Comparison of ENCODE assay signal across 30 cellular contexts in the genomic region with DNA sequence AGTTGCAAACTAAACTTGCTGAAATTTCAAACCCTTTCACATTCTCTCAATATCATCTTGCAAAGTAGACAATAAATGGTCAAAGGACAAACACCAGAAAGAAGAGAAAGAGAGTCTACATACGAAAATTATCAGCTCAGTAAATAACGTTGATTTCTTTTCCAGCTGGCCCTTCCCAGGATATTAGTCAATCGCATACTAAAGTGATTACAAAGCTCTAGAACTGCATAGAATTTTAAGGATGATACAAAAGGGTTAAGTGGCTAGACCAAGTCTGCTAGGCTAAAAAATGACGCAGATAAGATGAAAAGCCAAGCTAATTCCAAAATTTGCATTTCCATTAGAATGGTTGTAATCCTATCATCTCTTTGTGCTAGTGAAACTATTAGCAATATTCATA.
A peak's percentile ranks its signal among the peaks of the same experiment; 100 is the strongest.
DNase-seq lines count a peak whose midpoint lies in the region; ATAC-seq, FAIRE-seq and TF ChIP-seq lines count a peak whose summit lies in the region.
"Had no signal": no experiment of that assay in that cellular context is flagged by ENCODE, and none has a peak within 500 bp of the region (broad histone marks: within the 10 kb centered on the region; RNA-seq: fewer than 3 reads in every experiment).

No MANE protein-coding gene starts in this region.

- no peaks in the 10 kb centered on the region for H3K9me3 ChIP-seq in breast epithelium
- H3K9me3 ChIP-seq in adrenal gland (replicated peaks in 1 of 3): no peaks in the 10 kb centered on the region
- no peaks in the 10 kb centered on the region for H3K9me3 ChIP-seq in kidney (ENCODE audit: control insufficient read depth in 1 of 2, low read length in 2 of 2)
- H3K9me3 ChIP-seq: ascending aorta, gastroesophageal sphincter, Peyer's patch, psoas muscle, thyroid gland had no signal

- FAIRE-seq in kidney (lab: Jason Lieb, UNC): no peak

- H3K4me1 ChIP-seq in breast epithelium: no peaks in the 10 kb centered on the region
- H3K4me1 ChIP-seq in adrenal gland (replicated peaks in 1 of 2): no peaks in the 10 kb centered on the region
- H3K4me1 ChIP-seq in kidney (ENCODE audit: control insufficient read depth in 1 of 2, insufficient read depth in 1 of 2, low read depth in 1 of 2, low read length in 2 of 2): no peaks in the 10 kb centered on the region
- H3K4me1 ChIP-seq: ascending aorta, gastroesophageal sphincter, Peyer's patch, psoas muscle, thyroid gland had no signal

- TF ChIP-seq POLR2A in breast epithelium (IDR thresholded peaks at IDR 0.05) (no peak), adrenal gland (IDR thresholded peaks at IDR 0.05) (no peak)

- H3K27ac ChIP-seq in breast epithelium (no peak overlapping the region), adrenal gland (no peak overlapping the region), kidney (ENCODE audit: low read depth in 2 of 2, low read length in 2 of 2) (no peak overlapping the region)
- H3K27ac ChIP-seq: ascending aorta, gastroesophageal sphincter, Peyer's patch, psoas muscle, thyroid gland had no signal

- H3K4me3 ChIP-seq in breast epithelium (no peak overlapping the region), fibroblast of mammary gland (ENCODE audit: control insufficient read depth, low read depth, low read length) (no peak overlapping the region), adrenal gland (no peak overlapping the region), kidney (ENCODE audit: low read length in 2 of 2) (no peak overlapping the region)
- H3K4me3 ChIP-seq: ascending aorta, gastroesophageal sphincter, Peyer's patch, psoas muscle, thyroid gland had no signal

- DNase-seq in MCF 10A (ENCODE audit: unreplicated experiment): peak; percentile 25
- DNase-seq in breast epithelium (ENCODE audit: low spot score in 2 of 2): no peak
- DNase-seq in amniotic epithelial cell (ENCODE audit: low read depth): peak; percentile 24
- peak; percentile 64 for DNase-seq in fibroblast of mammary gland (ENCODE audit: low read depth)
- DNase-seq in adrenal gland: no peak
- DNase-seq in kidney: no peak
- no peak for DNase-seq in amygdala (lab: John Stamatoyannopoulos, UW)
- DNase-seq: 8988T; activated CD8-positive, alpha-beta T cell treated with anti-CD3 and anti-CD28 coated beads for 36 hours; CD8-positive, alpha-beta T cell; cerebellar nuclear complex; GF-D8; H9; hippocampal formation; naive B cell; NCI-H2081; NCI-H2227 treated with DMSO at 0.1 percent for 48 hours; NCI-H69; Peyer's patch; psoas muscle; thyroid gland had no signal

- no peaks in the 10 kb centered on the region for H3K9me3 Mint-ChIP-seq in MCF 10A (ENCODE audit: unreplicated experiment)
- H3K9me3 Mint-ChIP-seq: activated CD8-positive, alpha-beta T cell treated with anti-CD3 and anti-CD28 coated beads for 36 hours; activated naive CD4-positive, alpha-beta T cell treated with anti-CD3 and anti-CD28 coated beads, Interleukin-2, amount 50 U/mL, for 24 hours; activated T-helper 2 cell treated with anti-CD3 and anti-CD28 coated beads, Interferon-gamma antibody, Interleukin-2, Interleukin-4, amounts not matched to agents 10 μg/mL and 5 μg/mL and 100 μg/mL, durations not matched to agents 14 hours and 24 hours and 36 hours; CD8-positive, alpha-beta T cell; H9; mesothelial cell of epicardium; stimulated activated naive CD8-positive, alpha-beta T cell treated with anti-CD3 and anti-CD28 coated beads, Interleukin-15, Interleukin-2, amounts not matched to agents 100 ng/mL and 50 ng/mL, for 24 hours; T-helper 1 cell treated with Interleukin-12 subunit alpha and Interleukin-12 subunit beta and Interleukin-4 antibody, amounts not matched to agents 30 μg/mL and 1 μg/mL, for 36 hours had no signal

- TF ChIP-seq CTCF in MCF 10A (IDR thresholded peaks at IDR 0.05; ENCODE audit: unreplicated experiment): no peak
- no peak for TF ChIP-seq CTCF in breast epithelium (IDR thresholded peaks at IDR 0.05)
- TF ChIP-seq CTCF in fibroblast of mammary gland (conservative IDR thresholded peaks at IDR 0.05; ENCODE audit: control insufficient read depth, insufficient read depth, low read depth, low read length): no peak
- TF ChIP-seq CTCF in adrenal gland (IDR thresholded peaks at IDR 0.05): no peak
- no peak for TF ChIP-seq CTCF in kidney (IDR thresholded peaks at IDR 0.05; ENCODE audit: borderline replicate concordance, extremely low read depth, insufficient read depth)

- H3K27me3 ChIP-seq in breast epithelium (no peaks in the 10 kb centered on the region), adrenal gland (no peaks in the 10 kb centered on the region)
- H3K27me3 ChIP-seq: ascending aorta, gastroesophageal sphincter, Peyer's patch, thyroid gland had no signal

- POLR2A ChIA-PET in MCF 10A (lab: Yijun Ruan, JAX): interaction anchor here (1.0 kb wide), 1 partner anchor 72 kb away, joined by 5 read pairs; no protein-coding TSS in a partner anchor

- no peak overlapping the region for H3K4me3 Mint-ChIP-seq in MCF 10A (ENCODE audit: unreplicated experiment)
- H3K4me3 Mint-ChIP-seq: activated CD8-positive, alpha-beta T cell treated with anti-CD3 and anti-CD28 coated beads for 36 hours; activated naive CD4-positive, alpha-beta T cell treated with anti-CD3 and anti-CD28 coated beads, Interleukin-2, amount 50 U/mL, for 24 hours; B cell; CD8-positive, alpha-beta T cell; H9; mesothelial cell of epicardium; naive B cell; stimulated activated naive CD8-positive, alpha-beta T cell treated with anti-CD3 and anti-CD28 coated beads, Interleukin-15, Interleukin-2, amounts not matched to agents 100 ng/mL and 50 ng/mL, for 24 hours; T-helper 1 cell treated with Interleukin-12 subunit alpha and Interleukin-12 subunit beta and Interleukin-4 antibody, amounts not matched to agents 30 μg/mL and 1 μg/mL, for 36 hours had no signal

- no peaks in the 10 kb centered on the region for H3K36me3 Mint-ChIP-seq in MCF 10A (ENCODE audit: insufficient read depth, unreplicated experiment)
- H3K36me3 Mint-ChIP-seq: activated naive CD4-positive, alpha-beta T cell treated with anti-CD3 and anti-CD28 coated beads, Interleukin-2, amount 50 U/mL, for 24 hours; CD8-positive, alpha-beta T cell; mesothelial cell of epicardium; naive B cell had no signal

- no peak overlapping the region for H3K9ac ChIP-seq in kidney (ENCODE audit: low read length in 2 of 2)

- no peak overlapping the region for H3K27ac Mint-ChIP-seq in MCF 10A (ENCODE audit: low read depth, unreplicated experiment)
- H3K27ac Mint-ChIP-seq: activated CD8-positive, alpha-beta T cell treated with anti-CD3 and anti-CD28 coated beads for 36 hours; activated naive CD4-positive, alpha-beta T cell treated with anti-CD3 and anti-CD28 coated beads, Interleukin-2, amount 50 U/mL, for 24 hours; activated T-helper 2 cell treated with anti-CD3 and anti-CD28 coated beads, Interferon-gamma antibody, Interleukin-2, Interleukin-4, amounts not matched to agents 10 μg/mL and 5 μg/mL and 100 μg/mL, durations not matched to agents 14 hours and 24 hours and 36 hours; B cell; CD8-positive, alpha-beta T cell; mesothelial cell of epicardium; naive B cell; stimulated activated naive CD8-positive, alpha-beta T cell treated with anti-CD3 and anti-CD28 coated beads, Interleukin-15, Interleukin-2, amounts not matched to agents 100 ng/mL and 50 ng/mL, for 24 hours; T-helper 1 cell treated with Interleukin-12 subunit alpha and Interleukin-12 subunit beta and Interleukin-4 antibody, amounts not matched to agents 30 μg/mL and 1 μg/mL, for 36 hours had no signal

- CTCF ChIA-PET in MCF 10A (lab: Yijun Ruan, JAX): interaction anchor here (0.5 kb wide), 1 partner anchor 13 kb away, joined by 3 read pairs; no protein-coding TSS in a partner anchor

- intact Hi-C loops in MCF 10A (cut with micrococcal nuclease): loop anchor here (10.0 kb wide), 1 partner anchor 127 kb away; no protein-coding TSS in a partner anchor
- intact Hi-C loops in breast epithelium (cut with DNase I; ENCODE audit: low total_unique reads): no loop called here
- intact Hi-C loops in adrenal gland (cut with DNase I): no loop called here
- intact Hi-C loops in kidney (cut with DNase I): no loop called here

- no peak for ATAC-seq in GM21717 (IDR thresholded peaks at IDR 0.05; ENCODE audit: unreplicated experiment)
- ATAC-seq: activated CD8-positive, alpha-beta T cell treated with anti-CD3 and anti-CD28 coated beads for 36 hours; CD8-positive, alpha-beta T cell; gastroesophageal sphincter; psoas muscle had no signal

- 52 to 64% (median 58%) methylated on average over 4 of the region's 4 CpGs for WGBS in adrenal gland, 4 donors

- no peaks in the 10 kb centered on the region for H3K36me3 ChIP-seq in breast epithelium
- H3K36me3 ChIP-seq in adrenal gland (replicated peaks in 1 of 2): no peaks in the 10 kb centered on the region
- no peaks in the 10 kb centered on the region for H3K36me3 ChIP-seq in kidney (ENCODE audit: control insufficient read depth in 1 of 2, insufficient read depth in 2 of 2, low read length in 2 of 2)
- H3K36me3 ChIP-seq: ascending aorta, gastroesophageal sphincter, Peyer's patch, thyroid gland had no signal

- peaks cover 15% of the 10 kb centered on the region for H3K4me1 Mint-ChIP-seq in MCF 10A (ENCODE audit: insufficient read depth, unreplicated experiment)
- H3K4me1 Mint-ChIP-seq: activated naive CD4-positive, alpha-beta T cell treated with anti-CD3 and anti-CD28 coated beads, Interleukin-2, amount 50 U/mL, for 24 hours; B cell; mesothelial cell of epicardium; naive B cell had no signal

- BruUV-seq in MCF 10A (replicated peaks; lab: Mats Ljungman, UMichigan): no TSS peak

- H3K27me3 Mint-ChIP-seq in MCF 10A (ENCODE audit: insufficient read depth, unreplicated experiment): no peaks in the 10 kb centered on the region
- H3K27me3 Mint-ChIP-seq: activated CD8-positive, alpha-beta T cell treated with anti-CD3 and anti-CD28 coated beads for 36 hours; B cell; stimulated activated naive CD8-positive, alpha-beta T cell treated with anti-CD3 and anti-CD28 coated beads, Interleukin-15, Interleukin-2, amounts not matched to agents 100 ng/mL and 50 ng/mL, for 24 hours had no signal

Comparison
In these comparisons a context has a peak if more than half of its experiments do, and no peak if none do; other contexts are left out.
1. DNase-seq: peak in MCF 10A (single experiment), amniotic epithelial cell (single experiment) and fibroblast of mammary gland (single experiment); none in breast epithelium (0 of 2), adrenal gland (0 of 7), kidney (single experiment) and amygdala (0 of 56).